ENCODE assay signal across 13 cellular contexts in the genomic region with DNA sequence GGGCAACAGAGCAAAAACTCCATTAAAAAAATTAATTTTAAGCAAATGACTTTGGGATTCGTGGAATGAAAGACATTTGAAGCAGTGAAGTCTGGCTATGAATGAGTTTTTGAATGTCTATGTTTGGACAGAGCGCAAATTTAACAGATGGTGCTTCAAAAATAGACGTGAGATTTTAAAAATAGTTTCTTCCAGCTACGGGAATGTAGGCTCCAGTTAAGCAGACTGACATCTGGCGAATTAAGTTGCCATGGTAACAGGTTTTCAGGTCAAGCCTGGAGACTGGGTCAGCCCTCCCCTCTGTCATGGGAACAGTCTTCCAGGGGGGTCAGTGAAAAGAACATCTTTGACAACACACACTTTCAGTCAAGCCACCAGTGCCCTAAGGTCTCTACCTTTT.
DNase-seq lines count a peak whose midpoint lies in the region; TF ChIP-seq lines count a peak whose summit lies in the region.
"Had no signal": no experiment of that assay in that cellular context is flagged by ENCODE, and none has a peak within 500 bp of the region (broad histone marks: within the 10 kb centered on the region; RNA-seq: fewer than 3 reads in every experiment).

No MANE protein-coding gene starts in this region.

- TF ChIP-seq CTCF in endodermal cell (conservative IDR thresholded peaks at IDR 0.05) (no peak), type B pancreatic cell (conservative IDR thresholded peaks at IDR 0.05) (no peak), lower leg skin (IDR thresholded peaks at IDR 0.05) (no peak)

- H3K4me3 Mint-ChIP-seq in endodermal cell (no peak overlapping the region), type B pancreatic cell (no peak overlapping the region)
- H3K4me3 Mint-ChIP-seq: activated naive CD8-positive, alpha-beta T cell treated with anti-CD3 and anti-CD28 coated beads for 36 hours had no signal

- H2BK120ac ChIP-seq in mesendoderm (ENCODE audit: low read depth, low read length), result no peak overlapping the region

- no peak overlapping the region for H3K4me3 ChIP-seq in endodermal cell (ENCODE audit: low read length)
- no peak overlapping the region for H3K4me3 ChIP-seq in mesendoderm (ENCODE audit: low read length)
- no peak overlapping the region for H3K4me3 ChIP-seq in lower leg skin (ENCODE audit: low read depth, poor library complexity, severe bottlenecking)
- H3K4me3 ChIP-seq: A549, SJCRH30 had no signal

- H3K4me1 Mint-ChIP-seq in endodermal cell, result peaks cover 44% of the 10 kb centered on the region
- H3K4me1 Mint-ChIP-seq in type B pancreatic cell (ENCODE audit: unreplicated experiment), result peaks cover 31% of the 10 kb centered on the region

- no peaks in the 10 kb centered on the region for H3K9me3 ChIP-seq in endodermal cell (ENCODE audit: control insufficient read depth, low read length)
- H3K9me3 ChIP-seq: A549, SJCRH30 had no signal

- H3K27me3 ChIP-seq in endodermal cell (ENCODE audit: control insufficient read depth, insufficient read depth, low read length, poor library complexity, severe bottlenecking) (no peaks in the 10 kb centered on the region), mesendoderm (ENCODE audit: insufficient read depth, low read length, poor library complexity) (no peaks in the 10 kb centered on the region)
- H3K27me3 ChIP-seq: SJCRH30 had no signal

- H3K79me2 ChIP-seq in mesendoderm (ENCODE audit: control insufficient read depth, insufficient read depth, low read length), result no peaks in the 10 kb centered on the region

- H3K9me3 Mint-ChIP-seq in endodermal cell (no peaks in the 10 kb centered on the region), type B pancreatic cell (no peaks in the 10 kb centered on the region)
- H3K9me3 Mint-ChIP-seq: activated naive CD8-positive, alpha-beta T cell treated with anti-CD3 and anti-CD28 coated beads for 36 hours had no signal

- H3K18ac ChIP-seq in mesendoderm (ENCODE audit: low read length), result no peak overlapping the region

- H3K4me1 ChIP-seq in endodermal cell (ENCODE audit: control insufficient read depth, insufficient read depth, low read length) (peaks cover 12% of the 10 kb centered on the region), mesendoderm (ENCODE audit: control insufficient read depth, low read depth, low read length) (peaks cover 4% of the 10 kb centered on the region)
- H3K4me1 ChIP-seq: SJCRH30 had no signal

- no peak overlapping the region for H4K5ac ChIP-seq in mesendoderm (ENCODE audit: low read length)

- H3K27me3 Mint-ChIP-seq in endodermal cell (ENCODE audit: insufficient read depth) (no peaks in the 10 kb centered on the region), type B pancreatic cell (no peaks in the 10 kb centered on the region)
- H3K27me3 Mint-ChIP-seq: activated naive CD8-positive, alpha-beta T cell treated with anti-CD3 and anti-CD28 coated beads for 36 hours had no signal

- intact Hi-C loops in lower leg skin (cut with DNase I; ENCODE audit: low total_unique reads), result loop anchor here (10.0 kb wide), 1 partner anchor 55 kb away; no protein-coding TSS in a partner anchor

- H3K4me2 ChIP-seq in mesendoderm (ENCODE audit: low read length), result no peak overlapping the region
- H3K4me2 ChIP-seq: A549 had no signal

- DNase-seq in NCI-H2227 (lab: John Stamatoyannopoulos, UW; ENCODE audit: unreplicated experiment), result peak; percentile 42
- DNase-seq in NCI-H2227 treated with DMSO at 0.1 percent for 48 hours (lab: John Stamatoyannopoulos, UW), result no peak
- peak; percentile 49 for DNase-seq in endodermal cell
- peak; percentile 71 for DNase-seq in mesendoderm
- DNase-seq in type B pancreatic cell (ENCODE audit: extremely low spot score, unreplicated experiment), result no peak
- DNase-seq in HT-29 (ENCODE audit: low spot score), result no peak
- no peak for DNase-seq in lower leg skin (ENCODE audit: low spot score in 2 of 2)
- DNase-seq in NCI-H526 (lab: John Stamatoyannopoulos, UW), result no peak
- DNase-seq: activated CD4-positive, alpha-beta T cell treated with anti-CD3 and anti-CD28 coated beads for 4 hours; activated naive CD8-positive, alpha-beta T cell treated with anti-CD3 and anti-CD28 coated beads for 36 hours; EL; SJCRH30 had no signal

- H2AK5ac ChIP-seq in mesendoderm (ENCODE audit: low read length), result no peak overlapping the region

- 73 to 84% methylated on average over 5 of the region's 5 CpGs for WGBS in endodermal cell (ENCODE audit: insufficient coverage in 1 of 2, insufficient read length in 1 of 2), 2 experiments
- no CpG with 5 or more reads among the region's 5 CpGs for WGBS in mesendoderm (ENCODE audit: extremely low coverage, insufficient coverage, low lambda C conversion rate)
- 50 to 56% methylated on average over 5 of the region's 5 CpGs for WGBS in lower leg skin, 2 donors

- no peak overlapping the region for H4K8ac ChIP-seq in mesendoderm (ENCODE audit: low read depth, low read length)

- no peak overlapping the region for H3K4ac ChIP-seq in mesendoderm (ENCODE audit: low read depth, low read length)

- H3K27ac ChIP-seq in endodermal cell (ENCODE audit: low read depth, low read length), result peak overlapping the region; percentile 58
- H3K27ac ChIP-seq in mesendoderm (ENCODE audit: low read depth, low read length), result no peak overlapping the region
- H3K27ac ChIP-seq: A549, SJCRH30 had no signal

- H3K79me1 ChIP-seq in mesendoderm (ENCODE audit: low read length), result no peaks in the 10 kb centered on the region

- no peak for TF ChIP-seq POLR2A in lower leg skin (IDR thresholded peaks at IDR 0.05)

- H3K36me3 ChIP-seq in endodermal cell (ENCODE audit: control insufficient read depth, insufficient read depth, low read length), result peaks cover 28% of the 10 kb centered on the region
- H3K36me3 ChIP-seq in mesendoderm (ENCODE audit: control insufficient read depth, insufficient read depth, low read length), result no peaks in the 10 kb centered on the region
- H3K36me3 ChIP-seq: SJCRH30 had no signal

- H3K27ac Mint-ChIP-seq in endodermal cell (peak overlapping the region; percentile 36), type B pancreatic cell (peak overlapping the region; percentile 81)
- H3K27ac Mint-ChIP-seq: activated naive CD8-positive, alpha-beta T cell treated with anti-CD3 and anti-CD28 coated beads for 36 hours had no signal

- no peak overlapping the region for H2BK15ac ChIP-seq in mesendoderm (replicated peaks; ENCODE audit: low read depth)

- no peak overlapping the region for H3K23ac ChIP-seq in mesendoderm (ENCODE audit: low read length)

- H3K36me3 Mint-ChIP-seq in endodermal cell (ENCODE audit: low read depth), result peaks cover 23% of the 10 kb centered on the region
- peaks cover 15% of the 10 kb centered on the region for H3K36me3 Mint-ChIP-seq in type B pancreatic cell

- no peak overlapping the region for H2BK5ac ChIP-seq in mesendoderm (ENCODE audit: low read length)

- H3K9ac ChIP-seq in endodermal cell (ENCODE audit: extremely low read depth, low read length, poor library complexity, severe bottlenecking) (no peak overlapping the region), mesendoderm (ENCODE audit: low read length) (no peak overlapping the region)

- no peak overlapping the region for H3K56ac ChIP-seq in mesendoderm (ENCODE audit: low read length)

Comparison
In these comparisons a context has a peak if more than half of its experiments do, and no peak if none do; other contexts are left out.
1. DNase-seq: peak in NCI-H2227 (single experiment), endodermal cell (single experiment) and mesendoderm (single experiment); none in NCI-H2227 treated with DMSO at 0.1 percent for 48 hours (single experiment), type B pancreatic cell (single experiment), HT-29 (single experiment), lower leg skin (0 of 2) and NCI-H526 (0 of 2).